ENCODE assay signal across 18 cellular contexts in genomic region chr1:232576537-232576936, GRCh38. TPM values are rescaled to one million over a fixed set of nuclear protein-coding genes. Genes with fewer than 3 reads are reported as not detected.
DNase-seq lines count a peak whose midpoint lies in the region; ATAC-seq and TF ChIP-seq lines count a peak whose summit lies in the region.
"Had no signal": no experiment of that assay in that cellular context is flagged by ENCODE, and none has a peak within 500 bp of the region (broad histone marks: within the 10 kb centered on the region; RNA-seq: fewer than 3 reads in every experiment).

No MANE protein-coding gene starts in this region.

- no peak overlapping the region for H3K27ac Mint-ChIP-seq in endodermal cell

- H3K36me3 Mint-ChIP-seq in endodermal cell (ENCODE audit: low read depth) = no peaks in the 10 kb centered on the region

- no peaks in the 10 kb centered on the region for H3K36me3 ChIP-seq in left ventricle myocardium inferior
- peaks cover 27% of the 10 kb centered on the region for H3K36me3 ChIP-seq in endodermal cell (ENCODE audit: control insufficient read depth, insufficient read depth, low read length)
- no peaks in the 10 kb centered on the region for H3K36me3 ChIP-seq in neutrophil
- no peaks in the 10 kb centered on the region for H3K36me3 ChIP-seq in esophagus muscularis mucosa
- no peaks in the 10 kb centered on the region for H3K36me3 ChIP-seq in prostate gland
- H3K36me3 ChIP-seq: SJSA1 had no signal

- H3K9me3 ChIP-seq in left ventricle myocardium inferior (replicated peaks) = no peaks in the 10 kb centered on the region
- H3K9me3 ChIP-seq in endodermal cell (ENCODE audit: control insufficient read depth, low read length) = no peaks in the 10 kb centered on the region
- H3K9me3 ChIP-seq in neutrophil = no peaks in the 10 kb centered on the region
- no peaks in the 10 kb centered on the region for H3K9me3 ChIP-seq in esophagus muscularis mucosa
- no peaks in the 10 kb centered on the region for H3K9me3 ChIP-seq in prostate gland
- H3K9me3 ChIP-seq: Caco-2, SJSA1 had no signal

- H3K4me1 Mint-ChIP-seq in endodermal cell = peaks cover 70% of the 10 kb centered on the region

- H3K9ac ChIP-seq in endodermal cell (ENCODE audit: extremely low read depth, low read length, poor library complexity, severe bottlenecking) = no peak overlapping the region

- H3K9me3 Mint-ChIP-seq in endodermal cell = no peaks in the 10 kb centered on the region

- H3K4me3 Mint-ChIP-seq in endodermal cell = no peak overlapping the region

- peaks cover 18% of the 10 kb centered on the region for H3K27me3 Mint-ChIP-seq in endodermal cell (ENCODE audit: insufficient read depth)

- WGBS in endodermal cell (ENCODE audit: insufficient coverage in 1 of 2, insufficient read length in 1 of 2), 2 experiments = 78 to 80% methylated on average over 6 to 8 of the region's 8 CpGs
- 74% methylated on average over 8 of the region's 8 CpGs for WGBS in esophagus muscularis mucosa
- WGBS in prostate gland = 97% methylated on average over 8 of the region's 8 CpGs

- no peak for ATAC-seq in Right ventricle myocardium inferior

- TF ChIP-seq EP300 in esophagus muscularis mucosa (IDR thresholded peaks at IDR 0.05) = no peak

- peaks cover 81% of the 10 kb centered on the region for H3K4me1 ChIP-seq in left ventricle myocardium inferior
- H3K4me1 ChIP-seq in endodermal cell (ENCODE audit: control insufficient read depth, insufficient read depth, low read length) = peaks cover 24% of the 10 kb centered on the region
- H3K4me1 ChIP-seq in neutrophil (ENCODE audit: control insufficient read depth in 1 of 2, insufficient read depth in 1 of 2, low read depth in 1 of 2, low read length in 1 of 2) = peaks cover 53 to 54% of the 10 kb centered on the region in 2 experiments
- peaks cover 28 to 75% (median 68%) of the 10 kb centered on the region in 4 donors for H3K4me1 ChIP-seq in esophagus muscularis mucosa
- H3K4me1 ChIP-seq in prostate gland (replicated peaks) = no peaks in the 10 kb centered on the region
- H3K4me1 ChIP-seq: Caco-2 had no signal

- no peak for TF ChIP-seq POLR2A in esophagus muscularis mucosa (IDR thresholded peaks at IDR 0.05; ENCODE audit: low read depth)
- no peak for TF ChIP-seq POLR2A in prostate gland (IDR thresholded peaks at IDR 0.05)

- H3K4me3 ChIP-seq in left ventricle myocardium inferior (no peak overlapping the region), endodermal cell (ENCODE audit: low read length) (no peak overlapping the region), neutrophil (ENCODE audit: low read depth in 1 of 2, low read length in 1 of 2) (no peak overlapping the region), esophagus muscularis mucosa (no peak overlapping the region), prostate gland (no peak overlapping the region)
- H3K4me3 ChIP-seq: PC-9, SJSA1 had no signal

- TF ChIP-seq CTCF in left ventricle myocardium inferior (IDR thresholded peaks at IDR 0.05; ENCODE audit: borderline replicate concordance) (no peak), endodermal cell (conservative IDR thresholded peaks at IDR 0.05) (no peak), neutrophil (IDR thresholded peaks at IDR 0.05) (no peak), esophagus muscularis mucosa (IDR thresholded peaks at IDR 0.05) (no peak), prostate gland (IDR thresholded peaks at IDR 0.05) (no peak)

- DNase-seq in left ventricle myocardium inferior = no peak
- no peak for DNase-seq in Right ventricle myocardium inferior (ENCODE audit: missing footprints)
- DNase-seq in endodermal cell = no peak
- no peak for DNase-seq in esophagus muscularis mucosa (ENCODE audit: extremely low spot score)
- no peak for DNase-seq in prostate gland (ENCODE audit: low spot score)
- DNase-seq in HPDE6-E6E7 (ENCODE audit: extremely low spot score) = no peak
- DNase-seq: C1 segment of cervical spinal cord, Caco-2, DMS53, HCEC 1CT, NCI-H1436 treated with DMSO at 0.1 percent for 48 hours, NCI-H2029 treated with DMSO at 0.1 percent for 48 hours, NCI-H510A, NCI-H774, PC-9 had no signal

- no peaks in the 10 kb centered on the region for H3K27me3 ChIP-seq in left ventricle myocardium inferior (ENCODE audit: low read depth)
- H3K27me3 ChIP-seq in endodermal cell (ENCODE audit: control insufficient read depth, insufficient read depth, low read length, poor library complexity, severe bottlenecking) = peaks cover 21% of the 10 kb centered on the region
- no peaks in the 10 kb centered on the region for H3K27me3 ChIP-seq in neutrophil
- no peaks in the 10 kb centered on the region for H3K27me3 ChIP-seq in esophagus muscularis mucosa
- no peaks in the 10 kb centered on the region for H3K27me3 ChIP-seq in prostate gland (replicated peaks; ENCODE audit: insufficient read depth)
- H3K27me3 ChIP-seq: SJSA1 had no signal

- H3K27ac ChIP-seq in left ventricle myocardium inferior (replicated peaks) = peak overlapping the region; percentile 79
- H3K27ac ChIP-seq in endodermal cell (ENCODE audit: low read depth, low read length) = peak overlapping the region; percentile 5
- H3K27ac ChIP-seq in neutrophil = peak overlapping the region; percentile 90
- peak overlapping the region in 1 of 4 donors; percentile 74 for H3K27ac ChIP-seq in esophagus muscularis mucosa (replicated peaks in 1 of 4)
- no peak overlapping the region for H3K27ac ChIP-seq in prostate gland
- H3K27ac ChIP-seq: HL-60, PC-9, SJSA1 had no signal

- intact Hi-C loops in left ventricle myocardium inferior (cut with micrococcal nuclease) (no loop called here), Right ventricle myocardium inferior (cut with DNase I) (no loop called here), esophagus muscularis mucosa (cut with DNase I) (no loop called here), prostate gland (cut with DNase I) (no loop called here)

RNA-seq across cellular contexts. Expression of gene SIPA1L2, which starts 53.4 kb away (rescaled TPM):
- total RNA-seq in left ventricle myocardium inferior (127 TPM), Right ventricle myocardium inferior (120 TPM), endodermal cell (10 to 100 TPM; 34.7 to 41.5 TPM), esophagus muscularis mucosa (10 to 100 TPM; 37.4 to 59.0 (median 43.0) TPM), prostate gland (10 to 100 TPM in 1 of 2 donors, 1 to 10 TPM in 1; 8.1 to 31.5 TPM)
- 40.1 TPM for polyA plus RNA-seq in endodermal cell (2013, experiment 1 of 2)
- polyA plus RNA-seq in endodermal cell (2013, experiment 2 of 2) = 41.6 TPM
- total RNA-seq: PC-9 had no signal

Comparison
In these comparisons a context has a peak if more than half of its experiments do, and no peak if none do; other contexts are left out.
1. H3K27ac ChIP-seq: peak in left ventricle myocardium inferior (single experiment), endodermal cell (single experiment) and neutrophil (single experiment); none in prostate gland (0 of 2).